In the genomic region with DNA sequence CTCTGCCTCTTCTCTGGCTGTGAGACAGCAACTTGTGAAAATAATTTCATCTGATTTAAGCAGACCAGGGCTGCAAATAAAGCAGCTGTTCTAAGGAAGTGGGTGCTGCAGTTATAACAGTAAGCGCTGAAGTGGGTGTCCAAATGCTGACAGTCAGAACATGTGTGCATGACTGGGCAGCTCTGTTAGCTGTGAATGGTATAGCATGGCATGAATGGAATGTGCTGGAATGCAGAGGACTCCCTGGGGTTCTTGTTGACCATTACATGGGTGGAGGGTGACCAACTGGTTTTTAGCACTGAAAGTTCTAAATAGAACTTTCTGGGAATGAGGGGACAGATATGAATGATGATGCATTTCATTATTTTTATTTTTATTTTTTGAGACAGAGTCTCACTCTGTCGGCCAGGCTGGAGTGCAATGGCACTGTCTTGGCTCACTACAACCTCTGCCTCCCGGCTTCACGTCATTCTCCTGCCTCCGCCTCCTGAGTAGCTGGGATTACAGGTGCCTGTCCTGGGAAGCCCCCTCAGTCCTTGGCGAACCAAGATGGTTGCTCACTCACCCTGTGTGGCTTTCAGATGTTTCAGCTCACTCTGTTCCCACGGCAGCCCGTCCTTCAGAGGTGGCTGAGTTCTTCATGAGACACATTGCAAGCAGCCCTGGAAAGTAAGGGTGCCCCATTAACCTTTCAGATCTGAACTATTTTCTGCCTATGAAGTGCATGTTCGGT, we compare ENCODE assay signal across 10 cellular contexts.
DNase-seq lines count a peak whose midpoint lies in the region; ATAC-seq and TF ChIP-seq lines count a peak whose summit lies in the region.
"Had no signal": no experiment of that assay in that cellular context is flagged by ENCODE, and none has a peak within 500 bp of the region (broad histone marks: within the 10 kb centered on the region; RNA-seq: fewer than 3 reads in every experiment).

No MANE protein-coding gene starts in this region.

- H3K4me1 ChIP-seq in left lung = peaks cover 0 to 8% of the 10 kb centered on the region in 2 donors
- H3K4me1 ChIP-seq in aorta (ENCODE audit: control insufficient read depth in 1 of 2, insufficient read depth in 2 of 2, low read length in 2 of 2) = peaks cover 0 to 3% of the 10 kb centered on the region in 2 donors

- no peaks in the 10 kb centered on the region for H3K27me3 ChIP-seq in left lung
- H3K27me3 ChIP-seq in aorta (ENCODE audit: control insufficient read depth in 1 of 2, insufficient read depth in 2 of 2, low read length in 1 of 2) = no peaks in the 10 kb centered on the region

- intact Hi-C loops in Right ventricle myocardium inferior (cut with DNase I) (no loop called here), cardiac septum (cut with DNase I) (no loop called here), left lung (cut with DNase I) (no loop called here), aorta (cut with DNase I) (loop anchor here (2.0 kb wide), 2 partner anchors 64 to 66 kb away; no protein-coding TSS in a partner anchor)

- ATAC-seq in Right ventricle myocardium inferior = peak; percentile 85
- peak; percentile 98 for ATAC-seq in left lung
- ATAC-seq in aorta (ENCODE audit: low FRiP score) = peak; percentile 77
- no peak for ATAC-seq in HG03045 (IDR thresholded peaks at IDR 0.05; ENCODE audit: unreplicated experiment)

- H3K4me3 ChIP-seq in coronary artery (peak overlapping the region; percentile 32), left lung (no peak overlapping the region), aorta (ENCODE audit: low read length in 2 of 2) (no peak overlapping the region)

- H3K36me3 ChIP-seq in left lung (no peaks in the 10 kb centered on the region), aorta (ENCODE audit: control insufficient read depth in 1 of 2, insufficient read depth in 2 of 2, low read length in 1 of 2) (no peaks in the 10 kb centered on the region)

- DNase-seq in Right ventricle myocardium inferior (ENCODE audit: missing footprints) (no peak), cardiac septum (ENCODE audit: low spot score) (no peak), coronary artery (ENCODE audit: low spot score) (peak; percentile 84), left lung (no peak), aorta (peak in 1 of 2 donors; percentile 58), NCI-H345 (lab: John Stamatoyannopoulos, UW) (no peak), DMS 273 (lab: John Stamatoyannopoulos, UW; ENCODE audit: unreplicated experiment) (no peak)
- DNase-seq: hippocampal formation had no signal

- H3K9me3 ChIP-seq in left lung (no peaks in the 10 kb centered on the region), aorta (ENCODE audit: control insufficient read depth, low read length) (no peaks in the 10 kb centered on the region)

- TF ChIP-seq CTCF in coronary artery (IDR thresholded peaks at IDR 0.05) (no peak), left lung (IDR thresholded peaks at IDR 0.05) (no peak)

- 37% methylated on average over 9 of the region's 9 CpGs for WGBS in aorta, 2 donors

- peak overlapping the region; percentile 52 to 88 for H3K27ac ChIP-seq in coronary artery
- peak overlapping the region in 1 of 2 donors; percentile 51 for H3K27ac ChIP-seq in left lung
- H3K27ac ChIP-seq in aorta (ENCODE audit: low read depth in 1 of 2, low read length in 2 of 2) = peak overlapping the region in 1 of 2 donors; percentile 87
- H3K27ac ChIP-seq: 22Rv1 had no signal

Comparison
In these comparisons a context has a peak if more than half of its experiments do, and no peak if none do; other contexts are left out.
1. intact Hi-C loops: an anchor here in aorta (2.0 kb wide); none called in Right ventricle myocardium inferior, cardiac septum and left lung.